ENCODE assay signal across 15 cellular contexts in genomic region chr22:20316844-20317401, GRCh38. TPM values are rescaled to one million over a fixed set of nuclear protein-coding genes. Genes with fewer than 3 reads are reported as not detected.
DNase-seq lines count a peak whose midpoint lies in the region; ATAC-seq and TF ChIP-seq lines count a peak whose summit lies in the region.
"Had no signal": no experiment of that assay in that cellular context is flagged by ENCODE, and none has a peak within 500 bp of the region (broad histone marks: within the 10 kb centered on the region; RNA-seq: fewer than 3 reads in every experiment).

No MANE protein-coding gene starts in this region.

- H3K4me1 Mint-ChIP-seq in natural killer cell treated with Interleukin-12 subunit alpha and Interleukin-12 subunit beta and Interleukin-15 and Interleukin-18, amount 100 ng/mL, for 72 hours (ENCODE audit: low read depth in 2 of 2): peaks cover 15% of the 10 kb centered on the region in 2 donors
- H3K4me1 Mint-ChIP-seq in natural killer cell: peaks cover 22 to 39% of the 10 kb centered on the region in 2 donors
- peaks cover 18 to 44% (median 40%) of the 10 kb centered on the region in 4 donors for H3K4me1 Mint-ChIP-seq in naive thymus-derived CD8-positive, alpha-beta T cell

- H3K36me3 Mint-ChIP-seq in natural killer cell treated with Interleukin-12 subunit alpha and Interleukin-12 subunit beta and Interleukin-15 and Interleukin-18, amount 100 ng/mL, for 72 hours: no peaks in the 10 kb centered on the region
- no peaks in the 10 kb centered on the region for H3K36me3 Mint-ChIP-seq in natural killer cell
- H3K36me3 Mint-ChIP-seq in naive thymus-derived CD8-positive, alpha-beta T cell: peaks cover 0 to 2% (median 0%) of the 10 kb centered on the region in 3 donors
- H3K36me3 Mint-ChIP-seq: T-cell had no signal

- 92 to 98% (median 94%) methylated on average over 7 to 8 of the region's 8 CpGs for WGBS in adrenal gland, 4 donors
- WGBS in suprapubic skin: 86% methylated on average over 6 of the region's 8 CpGs

- H3K36me3 ChIP-seq in adrenal gland (replicated peaks in 1 of 2) (no peaks in the 10 kb centered on the region), suprapubic skin (peaks cover 12% of the 10 kb centered on the region)
- H3K36me3 ChIP-seq: thoracic aorta had no signal

- TF ChIP-seq POLR2A in adrenal gland (IDR thresholded peaks at IDR 0.05) (no peak), suprapubic skin (IDR thresholded peaks at IDR 0.05) (no peak)

- no peaks in the 10 kb centered on the region for H3K9me3 ChIP-seq in adrenal gland (replicated peaks in 1 of 3)
- H3K9me3 ChIP-seq in suprapubic skin: no peaks in the 10 kb centered on the region
- H3K9me3 ChIP-seq: thoracic aorta had no signal

- H3K27me3 ChIP-seq in adrenal gland (no peaks in the 10 kb centered on the region), suprapubic skin (no peaks in the 10 kb centered on the region)

- POLR2A ChIA-PET in naive thymus-derived CD8-positive, alpha-beta T cell (lab: Charles Lee): interaction anchor here (1.4 kb wide), 1 partner anchor 18 kb away, joined by 4 read pairs; no protein-coding TSS in a partner anchor

- ATAC-seq in natural killer cell treated with Interleukin-12 subunit alpha and Interleukin-12 subunit beta and Interleukin-15 and Interleukin-18, amount 100 ng/mL, for 72 hours: no peak
- ATAC-seq in natural killer cell (no peak), GM21360 (IDR thresholded peaks at IDR 0.05; ENCODE audit: unreplicated experiment) (no peak)
- no peak for ATAC-seq in naive thymus-derived CD8-positive, alpha-beta T cell
- ATAC-seq: T-cell had no signal

- H3K27ac ChIP-seq in adrenal gland (no peak overlapping the region), suprapubic skin (no peak overlapping the region)
- H3K27ac ChIP-seq: epithelial cell of prostate, thoracic aorta had no signal

- H3K4me1 ChIP-seq in adrenal gland (replicated peaks in 1 of 2) (peaks cover 11 to 33% of the 10 kb centered on the region in 2 donors), suprapubic skin (peaks cover 45% of the 10 kb centered on the region)

- TF ChIP-seq EP300 in suprapubic skin (IDR thresholded peaks at IDR 0.05): no peak

- no peaks in the 10 kb centered on the region for H3K27me3 Mint-ChIP-seq in natural killer cell treated with Interleukin-12 subunit alpha and Interleukin-12 subunit beta and Interleukin-15 and Interleukin-18, amount 100 ng/mL, for 72 hours
- H3K27me3 Mint-ChIP-seq in natural killer cell (ENCODE audit: low read depth in 2 of 2): no peaks in the 10 kb centered on the region
- no peaks in the 10 kb centered on the region for H3K27me3 Mint-ChIP-seq in naive thymus-derived CD8-positive, alpha-beta T cell
- H3K27me3 Mint-ChIP-seq: T-cell had no signal

- no peak overlapping the region for H3K27ac Mint-ChIP-seq in natural killer cell treated with Interleukin-12 subunit alpha and Interleukin-12 subunit beta and Interleukin-15 and Interleukin-18, amount 100 ng/mL, for 72 hours
- H3K27ac Mint-ChIP-seq in natural killer cell: no peak overlapping the region
- H3K27ac Mint-ChIP-seq in naive thymus-derived CD8-positive, alpha-beta T cell: peak overlapping the region in 5 of 10 donors; percentile 7 to 72 (median 37)
- H3K27ac Mint-ChIP-seq: T-cell had no signal

- intact Hi-C loops in natural killer cell (cut with micrococcal nuclease) (no loop called here), adrenal gland (cut with DNase I) (no loop called here)

- H3K4me3 ChIP-seq in adrenal gland (no peak overlapping the region), suprapubic skin (no peak overlapping the region)
- H3K4me3 ChIP-seq: thoracic aorta had no signal

- no peak for TF ChIP-seq CTCF in natural killer cell (IDR thresholded peaks at IDR 0.05)
- no peak for TF ChIP-seq CTCF in adrenal gland (IDR thresholded peaks at IDR 0.05)
- TF ChIP-seq CTCF in suprapubic skin (IDR thresholded peaks at IDR 0.05): no peak

- DNase-seq in natural killer cell treated with Interleukin-12 subunit alpha and Interleukin-12 subunit beta and Interleukin-15 and Interleukin-18, amount 100 ng/mL, for 72 hours (ENCODE audit: low spot score): peak; percentile 47
- DNase-seq in natural killer cell: no peak
- DNase-seq in adrenal gland: peak in 4 of 7 donors; percentile 1 to 24 (median 9)
- no peak for DNase-seq in naive thymus-derived CD8-positive, alpha-beta T cell
- DNase-seq in suprapubic skin (ENCODE audit: low spot score in 2 of 2): no peak
- DNase-seq in HuH-7 (ENCODE audit: low spot score): no peak
- no peak for DNase-seq in NCI-H2107 (lab: John Stamatoyannopoulos, UW)
- DNase-seq: activated CD4-positive, CD25-positive, alpha-beta regulatory T cell; DMS 273 treated with DMSO at 0.1 percent for 48 hours; NCI-H2029; NCI-H524 treated with DMSO at 0.1 percent for 48 hours had no signal

- no peaks in the 10 kb centered on the region for H3K9me3 Mint-ChIP-seq in natural killer cell treated with Interleukin-12 subunit alpha and Interleukin-12 subunit beta and Interleukin-15 and Interleukin-18, amount 100 ng/mL, for 72 hours
- no peaks in the 10 kb centered on the region for H3K9me3 Mint-ChIP-seq in natural killer cell
- H3K9me3 Mint-ChIP-seq in naive thymus-derived CD8-positive, alpha-beta T cell: no peaks in the 10 kb centered on the region
- H3K9me3 Mint-ChIP-seq: T-cell had no signal

- H3K4me3 Mint-ChIP-seq in natural killer cell treated with Interleukin-12 subunit alpha and Interleukin-12 subunit beta and Interleukin-15 and Interleukin-18, amount 100 ng/mL, for 72 hours: no peak overlapping the region
- no peak overlapping the region for H3K4me3 Mint-ChIP-seq in natural killer cell
- peak overlapping the region in 7 of 10 donors; percentile 38 to 94 (median 88) for H3K4me3 Mint-ChIP-seq in naive thymus-derived CD8-positive, alpha-beta T cell

RNA-seq across cellular contexts. Expression of gene DGCR6L, which starts 2.9 kb away (rescaled TPM):
- 10 to 100 TPM; 18.7 to 27.2 TPM for total RNA-seq in natural killer cell treated with Interleukin-12 subunit alpha and Interleukin-12 subunit beta and Interleukin-15 and Interleukin-18, amount 100 ng/mL, for 72 hours
- total RNA-seq in natural killer cell (10 to 100 TPM; 20.3 to 34.3 (median 33.0) TPM), adrenal gland (100 to 1,000 TPM in 2 of 8 donors, 10 to 100 TPM in 6; 43.7 to 106 (median 62.6) TPM), suprapubic skin (10 to 100 TPM; 45.9 to 75.2 (median 63.0) TPM)
- 100 to 1,000 TPM in 1 of 3 donors, 10 to 100 TPM in 2; 12.1 to 107 (median 96.2) TPM for polyA plus RNA-seq in adrenal gland
- 10 to 100 TPM; 36.1 to 38.9 TPM for total RNA-seq in naive thymus-derived CD8-positive, alpha-beta T cell
- 100 to 1,000 TPM; 104 to 144 (median 124) TPM for polyA plus RNA-seq in naive thymus-derived CD8-positive, alpha-beta T cell

RNA-seq across cellular contexts. Expression of gene RTN4R, which starts 48.8 kb away (rescaled TPM):
- total RNA-seq in natural killer cell treated with Interleukin-12 subunit alpha and Interleukin-12 subunit beta and Interleukin-15 and Interleukin-18, amount 100 ng/mL, for 72 hours: under 1 TPM; 0.48 to 0.78 TPM
- total RNA-seq in natural killer cell (1 to 10 TPM; 1.2 to 2.9 (median 1.6) TPM), adrenal gland (10 to 100 TPM in 1 of 8 donors, 1 to 10 TPM in 5, under 1 TPM in 2; 0.35 to 18.8 (median 1.4) TPM), suprapubic skin (10 to 100 TPM in 1 of 4 donors, 1 to 10 TPM in 3; 5.0 to 12.2 (median 9.2) TPM)
- polyA plus RNA-seq in adrenal gland: 1 to 10 TPM in 2 of 3 donors, under 1 TPM in 1; 0.35 to 1.9 (median 1.1) TPM
- 1 to 10 TPM; 5.0 to 5.1 TPM for total RNA-seq in naive thymus-derived CD8-positive, alpha-beta T cell
- 1 to 10 TPM; 4.3 to 5.6 (median 4.7) TPM for polyA plus RNA-seq in naive thymus-derived CD8-positive, alpha-beta T cell

Comparison
In these comparisons a context has a peak if more than half of its experiments do, and no peak if none do; other contexts are left out.
1. DNase-seq: peak in natural killer cell treated with Interleukin-12 subunit alpha and Interleukin-12 subunit beta and Interleukin-15 and Interleukin-18, amount 100 ng/mL, for 72 hours (single experiment) and adrenal gland (4 of 7); none in natural killer cell (single experiment), naive thymus-derived CD8-positive, alpha-beta T cell (0 of 10), suprapubic skin (0 of 2), HuH-7 (single experiment) and NCI-H2107 (single experiment).
2. H3K4me3 Mint-ChIP-seq: peak in naive thymus-derived CD8-positive, alpha-beta T cell (7 of 10); none in natural killer cell treated with Interleukin-12 subunit alpha and Interleukin-12 subunit beta and Interleukin-15 and Interleukin-18, amount 100 ng/mL, for 72 hours (single experiment) and natural killer cell (single experiment).